ENCODE assay signal across 8 cellular contexts in genomic region chr1:42816600-42817439, GRCh38. TPM values are rescaled to one million over a fixed set of nuclear protein-coding genes. Genes with fewer than 3 reads are reported as not detected.
DNase-seq lines count a peak whose midpoint lies in the region; TF ChIP-seq lines count a peak whose summit lies in the region.

A gene with protein sequence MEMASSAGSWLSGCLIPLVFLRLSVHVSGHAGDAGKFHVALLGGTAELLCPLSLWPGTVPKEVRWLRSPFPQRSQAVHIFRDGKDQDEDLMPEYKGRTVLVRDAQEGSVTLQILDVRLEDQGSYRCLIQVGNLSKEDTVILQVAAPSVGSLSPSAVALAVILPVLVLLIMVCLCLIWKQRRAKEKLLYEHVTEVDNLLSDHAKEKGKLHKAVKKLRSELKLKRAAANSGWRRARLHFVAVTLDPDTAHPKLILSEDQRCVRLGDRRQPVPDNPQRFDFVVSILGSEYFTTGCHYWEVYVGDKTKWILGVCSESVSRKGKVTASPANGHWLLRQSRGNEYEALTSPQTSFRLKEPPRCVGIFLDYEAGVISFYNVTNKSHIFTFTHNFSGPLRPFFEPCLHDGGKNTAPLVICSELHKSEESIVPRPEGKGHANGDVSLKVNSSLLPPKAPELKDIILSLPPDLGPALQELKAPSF (plus strand): TSS chr1:42817122. CDS start chr1:42830449, 13,327 bp downstream.
Gene SVBP, minus strand, starts transcription at chr1:42817397. Its CDS starts 853 bp downstream, at chr1:42816544.

- peak within 1 kb of the TSS; percentile 85 for H3K4me3 Mint-ChIP-seq in neural progenitor cell

- peak within 1 kb of the TSS; percentile 68 for H3K9ac ChIP-seq in neural progenitor cell
- H3K9ac ChIP-seq in stomach smooth muscle (ENCODE audit: low read length in 2 of 2) = peak within 1 kb of the TSS; percentile 89 to 90

- H3K36me3 Mint-ChIP-seq in neural progenitor cell = peaks cover 6% of the 10 kb centered on the region

- H3K4me3 ChIP-seq in LNCaP clone FGC (ENCODE audit: low read depth, low read length) (peak within 1 kb of the TSS; percentile 76), fibroblast of villous mesenchyme (ENCODE audit: low read depth, low read length) (peak within 1 kb of the TSS; percentile 77), neural progenitor cell (peak within 1 kb of the TSS; percentile 70), stomach smooth muscle (ENCODE audit: low read length in 2 of 2) (peak within 1 kb of the TSS; percentile 91 to 96)

- H3K36me3 ChIP-seq in neural progenitor cell (no peaks in the 10 kb centered on the region), stomach smooth muscle (ENCODE audit: control insufficient read depth in 2 of 2, insufficient read depth in 2 of 2, low read length in 2 of 2) (peaks cover 5% of the 10 kb centered on the region in 2 donors)

- H3K4me2 ChIP-seq in neural progenitor cell = peak within 1 kb of the TSS; percentile 79

- H3K9me3 ChIP-seq in neural progenitor cell (ENCODE audit: low read depth) (no peaks in the 10 kb centered on the region), stomach smooth muscle (ENCODE audit: control insufficient read depth in 2 of 2, low read length in 2 of 2) (no peaks in the 10 kb centered on the region)

- TF ChIP-seq CTCF in LNCaP clone FGC (IDR thresholded peaks at IDR 0.05; ENCODE audit: control insufficient read depth, extremely low read depth, insufficient read depth) (no peak), fibroblast of villous mesenchyme (IDR thresholded peaks at IDR 0.05; ENCODE audit: insufficient read depth, low read depth, low read length) (no peak), neural progenitor cell (IDR thresholded peaks at IDR 0.05) (no peak)

- peaks cover 2% of the 10 kb centered on the region for H3K27me3 Mint-ChIP-seq in neural progenitor cell (ENCODE audit: insufficient read depth, low read depth)

- peak within 1 kb of the TSS; percentile 99 for H3K27ac ChIP-seq in neural progenitor cell
- H3K27ac ChIP-seq in stomach smooth muscle (ENCODE audit: low read length) = peak within 1 kb of the TSS; percentile 90

- TF ChIP-seq POLR2A in Raji (IDR thresholded peaks at IDR 0.05; ENCODE audit: insufficient read depth, low read depth, low read length) = peak; percentile 61

- peaks cover 26% of the 10 kb centered on the region for H3K4me1 ChIP-seq in neural progenitor cell
- peaks cover 9% of the 10 kb centered on the region for H3K4me1 ChIP-seq in stomach smooth muscle (ENCODE audit: control insufficient read depth, insufficient read depth, low read length)

- peak; percentile 94 for DNase-seq in Daoy (ENCODE audit: low read depth)
- DNase-seq in H4 (ENCODE audit: low spot score) = peak; percentile 77
- no peak for DNase-seq in LNCaP clone FGC (ENCODE audit: low read depth)
- DNase-seq in activated effector memory CD4-positive, alpha-beta T cell treated with anti-CD3 and anti-CD28 coated beads, Interleukin-2, amount 50 U/mL, for 16 hours = peak; percentile 98
- peak; percentile 88 for DNase-seq in fibroblast of villous mesenchyme (ENCODE audit: low read depth)
- DNase-seq in neural progenitor cell (ENCODE audit: low spot score) = peak; percentile 97

- peaks cover 20% of the 10 kb centered on the region for H3K4me1 Mint-ChIP-seq in neural progenitor cell

- peak within 1 kb of the TSS; percentile 81 for H2AFZ ChIP-seq in neural progenitor cell (replicated peaks)

- no peaks in the 10 kb centered on the region for H4K20me1 ChIP-seq in neural progenitor cell (ENCODE audit: low read depth)

- H3K27me3 ChIP-seq in neural progenitor cell (no peaks in the 10 kb centered on the region), stomach smooth muscle (ENCODE audit: control insufficient read depth in 1 of 2, insufficient read depth in 2 of 2, low read length in 2 of 2) (no peaks in the 10 kb centered on the region)

- peaks cover 9% of the 10 kb centered on the region for H3K79me2 ChIP-seq in neural progenitor cell (ENCODE audit: low read depth)

- H3K27ac Mint-ChIP-seq in neural progenitor cell = peak within 1 kb of the TSS; percentile 21

- peaks cover 30% of the 10 kb centered on the region for H3F3A ChIP-seq in neural progenitor cell (ENCODE audit: low read depth)

- no peaks in the 10 kb centered on the region for H3K9me3 Mint-ChIP-seq in neural progenitor cell

RNA-seq across cellular contexts. Expression of the first gene that starts in this region (rescaled TPM):
- 12.3 and 12.8 TPM in 2 replicates for total RNA-seq in Daoy (2014; rRNA removed; shearing (Covaris generic))
- total RNA-seq in H4 (2014; rRNA removed; shearing (Covaris generic)) = 13.0 and 21.2 TPM in 2 replicates
- total RNA-seq in fibroblast of villous mesenchyme (14.2 and 14.8 TPM in 2 replicates), neural progenitor cell (ENCODE audit: low replicate concordance) (2.2 and 5.5 TPM in 2 replicates)

RNA-seq across cellular contexts. Expression of gene SVBP, which starts in this region (rescaled TPM):
- total RNA-seq in Daoy (2014; rRNA removed; shearing (Covaris generic)) = 23.8 and 28.2 TPM in 2 replicates
- total RNA-seq in H4 (2014; rRNA removed; shearing (Covaris generic)) = 33.5 and 43.3 TPM in 2 replicates
- total RNA-seq in fibroblast of villous mesenchyme = 15.8 and 17.3 TPM in 2 replicates
- 55.5 and 103 TPM in 2 replicates for total RNA-seq in neural progenitor cell (ENCODE audit: low replicate concordance)
